Comparison of ENCODE assay signal across 8 cellular contexts in genomic region chr19:7970716-7971448, GRCh38. TPM values are rescaled to one million over a fixed set of nuclear protein-coding genes. Genes with fewer than 3 reads are reported as not detected.
DNase-seq lines count a peak whose midpoint lies in the region; ATAC-seq and TF ChIP-seq lines count a peak whose summit lies in the region.

No MANE protein-coding gene starts in this region.

- no peak overlapping the region for H3K27ac ChIP-seq in ovary

- no peaks in the 10 kb centered on the region for H3K4me1 ChIP-seq in ovary (ENCODE audit: insufficient read depth)

- TF ChIP-seq POLR2A in ovary (IDR thresholded peaks at IDR 0.05), result no peak

- no peak for ATAC-seq in HG02852 (IDR thresholded peaks at IDR 0.05; ENCODE audit: unreplicated experiment)

- peak; percentile 72 for TF ChIP-seq RAD21 in Ishikawa (IDR thresholded peaks at IDR 0.05; ENCODE audit: low read depth)

- intact Hi-C loops in ovary (cut with DNase I), result no loop called here

- no peaks in the 10 kb centered on the region for H3K27me3 ChIP-seq in ovary

- H3K4me3 ChIP-seq in ovary, result no peak overlapping the region

- DNase-seq in NCI-H446 (lab: John Stamatoyannopoulos, UW) (peak; percentile 17 to 30), NCI-H446 treated with DMSO at 0.1 percent for 48 hours (lab: John Stamatoyannopoulos, UW) (no peak), hepatic stellate cell (ENCODE audit: low spot score) (peak; percentile 65), ovary (no peak)
- peak; percentile 16 for DNase-seq in activated CD4-positive, alpha-beta T cell treated with anti-CD3 and anti-CD28 coated beads, Interleukin-2, amount 50 U/mL, for 1 hour
- DNase-seq in stimulated activated CD4-positive, alpha-beta T cell treated with anti-CD3 and anti-CD28 coated beads, Interleukin-2, amount 100 ng/mL, for 24 hours, result peak; percentile 37 to 42

- TF ChIP-seq CTCF in ovary (IDR thresholded peaks at IDR 0.05), result peak in 1 of 3 donors; percentile 22

- H3K36me3 ChIP-seq in ovary, result no peaks in the 10 kb centered on the region

- WGBS in ovary, 3 donors, result 67 to 78% (median 74%) methylated on average over 12 of the region's 12 CpGs

- no peaks in the 10 kb centered on the region for H3K9me3 ChIP-seq in ovary

- TF ChIP-seq EP300 in Ishikawa (IDR thresholded peaks at IDR 0.05; ENCODE audit: borderline replicate concordance) (no peak), ovary (IDR thresholded peaks at IDR 0.05) (no peak)

TF ChIP-seq in Ishikawa, 13 proteins besides CTCF, POLR2A, EP300 and RAD21:
- TF ChIP-seq, protein P1, sequence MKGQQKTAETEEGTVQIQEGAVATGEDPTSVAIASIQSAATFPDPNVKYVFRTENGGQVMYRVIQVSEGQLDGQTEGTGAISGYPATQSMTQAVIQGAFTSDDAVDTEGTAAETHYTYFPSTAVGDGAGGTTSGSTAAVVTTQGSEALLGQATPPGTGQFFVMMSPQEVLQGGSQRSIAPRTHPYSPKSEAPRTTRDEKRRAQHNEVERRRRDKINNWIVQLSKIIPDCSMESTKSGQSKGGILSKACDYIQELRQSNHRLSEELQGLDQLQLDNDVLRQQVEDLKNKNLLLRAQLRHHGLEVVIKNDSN (IDR thresholded peaks at IDR 0.05), result no peak
- no peak for TF ChIP-seq ZBTB7A (IDR thresholded peaks at IDR 0.05; ENCODE audit: low read depth)
- TF ChIP-seq TCF12 (IDR thresholded peaks at IDR 0.05; ENCODE audit: low read depth), result no peak
TF ChIP-seq in Ishikawa: peak in this region for 0.

RNA-seq across cellular contexts. Expression of gene TIMM44, which starts 27.4 kb away (rescaled TPM):
- total RNA-seq in ovary, result 100 to 1,000 TPM in 1 of 7 donors, 10 to 100 TPM in 6; 43.4 to 110 (median 51.8) TPM
- polyA plus RNA-seq in ovary, result 10 to 100 TPM; 29.8 to 48.4 TPM

RNA-seq across cellular contexts. Expression of gene ELAVL1, which starts 34.6 kb away (rescaled TPM):
- 10 to 100 TPM; 13.8 to 78.4 (median 65.6) TPM for total RNA-seq in ovary
- polyA plus RNA-seq in ovary, result 10 to 100 TPM; 25.3 to 46.5 TPM

RNA-seq across cellular contexts. Expression of gene CTXN1, which starts 44.9 kb away (rescaled TPM):
- total RNA-seq in ovary, result 10 to 100 TPM in 2 of 7 donors, 1 to 10 TPM in 5; 1.4 to 99.7 (median 6.1) TPM
- 1 to 10 TPM in 1 of 2 donors, not detected in 1; 3.3 TPM for polyA plus RNA-seq in ovary

RNA-seq across cellular contexts. Expression of gene SNAPC2, which starts 50.7 kb away (rescaled TPM):
- total RNA-seq in ovary, result 10 to 100 TPM in 6 of 7 donors, 1 to 10 TPM in 1; 8.8 to 26.6 (median 16.3) TPM
- polyA plus RNA-seq in ovary, result 10 to 100 TPM in 1 of 2 donors, 1 to 10 TPM in 1; 1.8 to 19.8 TPM

RNA-seq across cellular contexts. Expression of gene TGFBR3L, which starts 56.3 kb away (rescaled TPM):
- total RNA-seq in ovary, result 1 to 10 TPM in 2 of 7 donors, not detected in 5; 1.0 to 6.9 TPM
- under 1 TPM in 1 of 2 donors, not detected in 1; 0.18 TPM for polyA plus RNA-seq in ovary

Comparison
In these comparisons a context has a peak if more than half of its experiments do, and no peak if none do; other contexts are left out.
1. DNase-seq: peak in NCI-H446 (2 of 2), activated CD4-positive, alpha-beta T cell treated with anti-CD3 and anti-CD28 coated beads, Interleukin-2, amount 50 U/mL, for 1 hour (single experiment), hepatic stellate cell (single experiment) and stimulated activated CD4-positive, alpha-beta T cell treated with anti-CD3 and anti-CD28 coated beads, Interleukin-2, amount 100 ng/mL, for 24 hours (2 of 2); none in NCI-H446 treated with DMSO at 0.1 percent for 48 hours (single experiment) and ovary (0 of 5).